Comparison of ENCODE assay signal across 8 cellular contexts in genomic region chr3:72629191-72629611, GRCh38.
DNase-seq lines count a peak whose midpoint lies in the region; ATAC-seq and TF ChIP-seq lines count a peak whose summit lies in the region.

No MANE protein-coding gene starts in this region.

- ATAC-seq in GM21717 (IDR thresholded peaks at IDR 0.05; ENCODE audit: unreplicated experiment): peak; percentile 65

- peak; percentile 22 for DNase-seq in GM06990 (ENCODE audit: extremely low read depth, insufficient read length)
- peak; percentile 74 to 95 for DNase-seq in NOMO-1 (lab: John Stamatoyannopoulos, UW; ENCODE audit: unreplicated experiment in 2 of 2)
- peak; percentile 32 for DNase-seq in germinal center (ENCODE audit: low spot score)
- no peak for DNase-seq in midbrain (lab: John Stamatoyannopoulos, UW)
- DNase-seq in activated gamma-delta T cell treated with Interleukin-2 at 50 U/mL for 16 hours: no peak
- no peak for DNase-seq in AG20443 (ENCODE audit: low spot score)
- DNase-seq in foreskin melanocyte: no peak

- no peak overlapping the region for H3K4me3 ChIP-seq in GM06990 (replicated peaks; ENCODE audit: low read depth, low read length)

- TF ChIP-seq CTCF in GM06990 (IDR thresholded peaks at IDR 0.05; ENCODE audit: insufficient read depth, low read length, poor library complexity, severe bottlenecking): no peak

- H3K36me3 ChIP-seq in GM06990 (ENCODE audit: control insufficient read depth, insufficient read depth, low read length): no peaks in the 10 kb centered on the region

- H3K27me3 ChIP-seq in GM06990 (replicated peaks; ENCODE audit: control insufficient read depth, insufficient read depth, low read length): no peaks in the 10 kb centered on the region

Comparison
In these comparisons a context has a peak if more than half of its experiments do, and no peak if none do; other contexts are left out.
1. DNase-seq: peak in GM06990 (single experiment), NOMO-1 (2 of 2) and germinal center (single experiment); none in midbrain (single experiment), activated gamma-delta T cell treated with Interleukin-2 at 50 U/mL for 16 hours (single experiment), AG20443 (single experiment) and foreskin melanocyte (single experiment).